Comparison of ENCODE assay signal across 8 cellular contexts in the genomic region with DNA sequence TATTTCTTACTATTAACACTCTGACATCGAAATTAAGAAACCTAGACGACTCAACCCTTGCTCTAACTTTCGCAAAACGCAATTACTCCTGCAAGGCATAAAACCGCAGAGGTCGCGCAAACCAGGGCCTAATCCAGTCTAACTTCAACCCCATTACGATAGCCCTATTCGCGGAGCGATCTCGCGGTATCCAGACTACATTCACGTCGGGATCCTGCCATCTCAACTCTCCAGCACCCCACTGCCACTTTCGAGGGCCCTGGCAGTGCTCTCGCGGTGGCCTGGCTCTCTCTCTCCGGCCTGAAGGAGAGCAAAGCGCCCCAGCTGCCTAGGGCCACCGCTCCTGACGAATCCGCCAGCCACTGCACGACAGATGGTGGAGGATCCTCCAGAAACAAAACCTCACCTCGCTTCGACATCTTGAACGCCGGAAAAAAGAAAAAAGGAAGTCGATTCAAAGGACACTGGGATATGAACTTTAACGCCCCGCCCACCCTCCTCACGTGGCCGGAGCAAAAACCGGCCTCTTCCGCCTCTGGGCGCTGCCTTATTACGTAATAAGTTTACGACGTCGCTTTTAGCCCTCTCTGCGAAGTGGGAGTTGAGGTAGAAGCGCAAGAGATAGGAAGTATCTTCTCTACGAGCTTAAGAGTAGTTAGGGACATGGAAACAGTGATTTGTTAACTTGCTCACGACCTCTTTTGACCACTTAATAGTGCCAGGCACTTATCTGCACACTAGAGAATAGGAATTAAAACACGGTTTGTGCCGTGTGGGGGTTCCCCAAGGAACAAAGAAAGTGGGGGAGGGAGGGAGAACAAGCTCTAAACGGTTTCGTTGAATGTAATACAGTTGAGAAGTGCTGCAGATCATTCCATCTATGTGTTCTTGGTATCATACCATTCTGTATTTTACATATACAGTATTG. TPM values are rescaled to one million over a fixed set of nuclear protein-coding genes. Genes with fewer than 3 reads are reported as not detected.
DNase-seq lines count a peak whose midpoint lies in the region; ATAC-seq and TF ChIP-seq lines count a peak whose summit lies in the region.

Gene RPL23 (minus strand): TSS at position 430 of the 928 bp plus-strand sequence. CDS start 11 bp downstream, at position 419.

- ATAC-seq in HG02623 (IDR thresholded peaks at IDR 0.05; ENCODE audit: unreplicated experiment): peak; percentile 76

- peaks cover 49% of the 10 kb centered on the region for H3K36me3 Mint-ChIP-seq in activated naive CD8-positive, alpha-beta T cell treated with anti-CD3 and anti-CD28 coated beads for 36 hours
- no peaks in the 10 kb centered on the region for H3K36me3 Mint-ChIP-seq in glutamatergic neuron (ENCODE audit: unreplicated experiment)

- intact Hi-C loops in ovary (cut with DNase I): no loop called here

- no peak for TF ChIP-seq CTCF in SU-DHL-6 (IDR thresholded peaks at IDR 0.05; ENCODE audit: insufficient read depth, low read length, poor library complexity, severe bottlenecking)
- TF ChIP-seq CTCF in glutamatergic neuron (IDR thresholded peaks at IDR 0.05; ENCODE audit: partially characterized antibody, unreplicated experiment): no peak
- TF ChIP-seq CTCF in ovary (IDR thresholded peaks at IDR 0.05): peak in 2 of 3 donors; percentile 10 to 36

- DNase-seq in NCI-H1417 (lab: John Stamatoyannopoulos, UW) (peak; percentile 95 to 99 (median 98)), glutamatergic neuron (peak; percentile 89), ovary (peak; percentile 93 to 96 (median 94))
- DNase-seq in activated naive CD8-positive, alpha-beta T cell treated with anti-CD3 and anti-CD28 coated beads for 36 hours: peak; percentile 88

- peak within 1 kb of the TSS; percentile 58 for H2AFZ ChIP-seq in SU-DHL-6 (ENCODE audit: low read depth, low read length, severe bottlenecking)

- H3K27ac Mint-ChIP-seq in activated naive CD8-positive, alpha-beta T cell treated with anti-CD3 and anti-CD28 coated beads for 36 hours: peak within 1 kb of the TSS; percentile 96
- peak within 1 kb of the TSS; percentile 98 for H3K27ac Mint-ChIP-seq in glutamatergic neuron (ENCODE audit: unreplicated experiment)

- peaks cover 42% of the 10 kb centered on the region for H3K36me3 ChIP-seq in SU-DHL-6 (ENCODE audit: low read length)
- H3K36me3 ChIP-seq in ovary: no peaks in the 10 kb centered on the region
- peaks cover 22% of the 10 kb centered on the region for H3K36me3 ChIP-seq in thymus (ENCODE audit: control insufficient read depth, insufficient read depth)

- peak within 1 kb of the TSS; percentile 71 for H3K4me2 ChIP-seq in SU-DHL-6 (ENCODE audit: low read depth, low read length, poor library complexity, severe bottlenecking)

- TF ChIP-seq EP300 in ovary (IDR thresholded peaks at IDR 0.05): no peak

- peak within 1 kb of the TSS; percentile 98 for H3K4me3 Mint-ChIP-seq in activated naive CD8-positive, alpha-beta T cell treated with anti-CD3 and anti-CD28 coated beads for 36 hours
- peak within 1 kb of the TSS; percentile 97 for H3K4me3 Mint-ChIP-seq in glutamatergic neuron (ENCODE audit: unreplicated experiment)

- no peaks in the 10 kb centered on the region for H3K9me3 ChIP-seq in SU-DHL-6 (ENCODE audit: insufficient read depth, low read length)
- H3K9me3 ChIP-seq in ovary: no peaks in the 10 kb centered on the region
- H3K9me3 ChIP-seq in thymus (ENCODE audit: control insufficient read depth): no peaks in the 10 kb centered on the region

- H3K4me3 ChIP-seq in GM08714 (ENCODE audit: low read length): peak within 1 kb of the TSS; percentile 100
- peak within 1 kb of the TSS; percentile 80 for H3K4me3 ChIP-seq in SU-DHL-6 (ENCODE audit: insufficient read depth, low read length, poor library complexity, severe bottlenecking)
- H3K4me3 ChIP-seq in ovary: peak within 1 kb of the TSS; percentile 49
- peak within 1 kb of the TSS; percentile 70 for H3K4me3 ChIP-seq in thymus (ENCODE audit: low read length)

- H3K27ac ChIP-seq in SU-DHL-6 (ENCODE audit: low read depth, low read length) (peak within 1 kb of the TSS; percentile 83), ovary (peak within 1 kb of the TSS; percentile 75 to 94), thymus (ENCODE audit: low read depth) (peak within 1 kb of the TSS; percentile 97)

- peaks cover 54% of the 10 kb centered on the region for H3F3A ChIP-seq in SU-DHL-6 (ENCODE audit: insufficient read depth)

- no peaks in the 10 kb centered on the region for H3K27me3 Mint-ChIP-seq in activated naive CD8-positive, alpha-beta T cell treated with anti-CD3 and anti-CD28 coated beads for 36 hours
- H3K27me3 Mint-ChIP-seq in glutamatergic neuron (ENCODE audit: unreplicated experiment): peaks cover 3% of the 10 kb centered on the region

- peak; percentile 96 for TF ChIP-seq POLR2A in ovary (IDR thresholded peaks at IDR 0.05)

- peak within 1 kb of the TSS; percentile 72 for H3K9ac ChIP-seq in SU-DHL-6 (ENCODE audit: low read length)

- H3K4me1 ChIP-seq in ovary (ENCODE audit: insufficient read depth) (peaks cover 3% of the 10 kb centered on the region), thymus (ENCODE audit: control insufficient read depth, insufficient read depth, low read length) (peaks cover 13% of the 10 kb centered on the region)

- no peaks in the 10 kb centered on the region for H3K9me2 ChIP-seq in SU-DHL-6 (replicated peaks; ENCODE audit: insufficient read depth, low read length)

- peaks cover 38% of the 10 kb centered on the region for H3K4me1 Mint-ChIP-seq in activated naive CD8-positive, alpha-beta T cell treated with anti-CD3 and anti-CD28 coated beads for 36 hours
- H3K4me1 Mint-ChIP-seq in glutamatergic neuron (ENCODE audit: low read depth, unreplicated experiment): peaks cover 13% of the 10 kb centered on the region

- peaks cover 34% of the 10 kb centered on the region for H3K79me2 ChIP-seq in SU-DHL-6 (ENCODE audit: insufficient read depth, low read length)

- H3K27me3 ChIP-seq in SU-DHL-6 (ENCODE audit: low read length) (no peaks in the 10 kb centered on the region), ovary (no peaks in the 10 kb centered on the region), thymus (ENCODE audit: control insufficient read depth, insufficient read depth) (no peaks in the 10 kb centered on the region)

- WGBS in ovary, 3 donors: 0 to 1% (median 0%) methylated on average over 48 of the region's 48 CpGs
- under 1% methylated on average over 48 of the region's 48 CpGs for WGBS in thymus

- peaks cover 21% of the 10 kb centered on the region; the same call in 1 of the 2 replicates for H4K20me1 ChIP-seq in SU-DHL-6 (ENCODE audit: low read depth, low read length)

- no peaks in the 10 kb centered on the region for H3K9me3 Mint-ChIP-seq in activated naive CD8-positive, alpha-beta T cell treated with anti-CD3 and anti-CD28 coated beads for 36 hours
- peaks cover 15% of the 10 kb centered on the region for H3K9me3 Mint-ChIP-seq in glutamatergic neuron (ENCODE audit: unreplicated experiment)

RNA-seq across cellular contexts. Expression of gene RPL23, which starts in this region (rescaled TPM):
- total RNA-seq in activated naive CD8-positive, alpha-beta T cell treated with anti-CD3 and anti-CD28 coated beads for 36 hours: 1,000 to 10,000 TPM; 1,956 to 1,966 TPM
- total RNA-seq in glutamatergic neuron (ENCODE audit: unreplicated experiment) (850 TPM), ovary (1,000 to 10,000 TPM; 2,982 to 5,219 (median 3,257) TPM)
- polyA plus RNA-seq in ovary (1,000 to 10,000 TPM; 4,771 to 7,100 TPM), thymus (4,550 TPM)

Comparison
In these comparisons a context has a peak if more than half of its experiments do, and no peak if none do; other contexts are left out.
1. Peak in every context shown above with its lines: DNase-seq, ATAC-seq, H3K4me3 ChIP-seq and H3K27ac ChIP-seq.
2. H3K4me3 ChIP-seq: peak in every context shown above with its lines; median percentile 100 in GM08714; 80 in SU-DHL-6; 70 in thymus; 49 in ovary.
3. CTCF ChIP-seq: peak in ovary (2 of 3); none in SU-DHL-6 (single experiment) and glutamatergic neuron (single experiment).